In the genomic region with DNA sequence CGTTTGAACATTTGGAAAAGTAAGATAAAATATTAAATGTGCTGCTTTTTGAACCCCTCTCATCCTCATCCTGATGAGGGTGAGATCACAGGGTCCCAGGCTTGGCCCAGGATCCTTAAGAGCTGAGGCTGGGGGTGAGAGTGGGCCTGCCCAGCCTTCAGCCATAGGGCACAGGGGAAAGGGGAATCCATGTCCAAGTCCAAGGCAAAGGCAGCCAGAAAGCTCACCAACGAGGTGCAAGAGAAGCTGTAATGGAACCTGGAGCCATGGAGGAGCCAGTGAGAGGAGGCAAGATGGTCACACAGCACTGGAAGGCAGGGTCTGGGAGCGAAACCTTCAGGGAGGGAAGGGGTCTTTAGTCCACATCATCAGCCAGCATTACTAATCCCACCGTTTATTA, we compare ENCODE assay signal across 25 cellular contexts.
"Had no signal": no experiment of that assay in that cellular context is flagged by ENCODE, and none has a peak within 500 bp of the region (broad histone marks: within the 10 kb centered on the region; RNA-seq: fewer than 3 reads in every experiment).

No MANE protein-coding gene starts in this region.

- H3K4me1 ChIP-seq: SJSA1 had no signal

- H3K27ac Mint-ChIP-seq: IgD-negative memory B cell had no signal

- H3K4me1 Mint-ChIP-seq: IgD-negative memory B cell had no signal

- H3K27ac ChIP-seq: HL-60, KMS-11, SJSA1, SK-N-MC had no signal

- DNase-seq: Kasumi-1, MM.1S, NCI-H1092 treated with DMSO at 0.1 percent for 48 hours, NCI-H1436, NCI-H187, NCI-H2029, NCI-H2081 treated with DMSO at 0.1 percent for 48 hours, NCI-H2171, NCI-H226, NCI-H446, NCI-H510A, NCI-H524 treated with DMSO at 0.1 percent for 48 hours, NCI-H69, NCI-H774, Right ventricle myocardium superior, RPMI8226, SIG-M5 had no signal

- H3K4me3 ChIP-seq: K562, SJSA1, SK-N-MC had no signal

- ATAC-seq: K562 had no signal

- H3K36me3 ChIP-seq: SJSA1 had no signal

- FAIRE-seq: HTR-8/SVneo, K562, RCC 7860 had no signal

- H3K4me3 Mint-ChIP-seq: IgD-negative memory B cell had no signal
